In the genomic region with DNA sequence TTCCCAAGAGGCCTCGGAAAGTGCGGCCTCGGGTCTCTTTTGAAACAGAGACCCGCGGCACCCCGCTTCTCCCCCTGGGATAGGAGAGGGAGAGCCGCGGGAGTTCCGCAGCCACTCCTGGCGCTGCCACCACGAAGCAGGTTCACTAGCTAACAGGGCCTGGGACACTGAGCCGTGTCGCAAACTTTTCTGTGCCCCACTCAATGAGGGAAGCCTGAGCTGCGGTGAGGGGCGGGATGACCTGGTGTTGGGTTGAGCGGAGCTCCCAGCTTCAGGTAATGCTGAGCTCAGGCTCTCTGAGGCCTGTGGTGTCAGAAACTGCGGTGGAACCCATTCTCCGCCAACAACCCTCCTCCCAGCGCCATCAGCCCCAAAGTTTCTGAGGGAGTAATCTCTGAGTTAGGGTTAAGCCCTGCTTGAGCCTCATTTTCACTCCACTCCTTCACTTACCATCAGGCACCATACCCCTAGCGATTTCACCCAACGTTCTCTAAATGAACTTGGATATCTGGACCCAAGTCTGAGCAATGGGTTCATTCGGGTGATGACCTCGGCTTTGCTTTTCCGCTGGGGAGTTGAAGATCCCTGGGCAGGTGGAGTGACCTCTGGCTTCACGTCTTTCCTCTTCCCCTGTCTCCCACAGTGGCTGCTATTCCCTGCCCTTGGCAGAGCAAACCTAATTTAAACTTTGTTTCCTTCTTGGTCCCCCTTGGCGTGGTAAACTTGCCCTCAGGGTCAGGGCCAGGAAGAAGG, we compare ENCODE assay signal across 15 cellular contexts. TPM values are rescaled to one million over a fixed set of nuclear protein-coding genes. Genes with fewer than 3 reads are reported as not detected.
DNase-seq lines count a peak whose midpoint lies in the region; ATAC-seq and TF ChIP-seq lines count a peak whose summit lies in the region.
"Had no signal": no experiment of that assay in that cellular context is flagged by ENCODE, and none has a peak within 500 bp of the region (broad histone marks: within the 10 kb centered on the region; RNA-seq: fewer than 3 reads in every experiment).

No MANE protein-coding gene starts in this region.

- in situ Hi-C loops in GM13976 (cut with MboI; ENCODE audit: low sequenced_read_pairs, unreplicated experiment), result loop anchor here (25.0 kb wide), 1 partner anchor 885 kb away; no protein-coding TSS in a partner anchor

- H3K4me1 Mint-ChIP-seq in WTC11, result peaks cover 70% of the 10 kb centered on the region
- H3K4me1 Mint-ChIP-seq in neural crest cell, result peaks cover 21% of the 10 kb centered on the region

- ATAC-seq in WTC11 (no peak), GM21360 (IDR thresholded peaks at IDR 0.05; ENCODE audit: unreplicated experiment) (no peak), GM18858 (IDR thresholded peaks at IDR 0.05; ENCODE audit: unreplicated experiment) (no peak)
- ATAC-seq: HepG2, PC-3 had no signal

- CTCF ChIA-PET in WTC11 (lab: Charles Lee), result interaction anchor here (0.5 to 5.9 kb wide), 15 partner anchors 9 to 1439 kb away, joined by 3 to 54 read pairs (median 5); a partner anchor contains a TSS

- POLR2A ChIA-PET in WTC11 (lab: Charles Lee), result interaction anchor here (1.1 kb wide), 1 partner anchor 8 kb away, joined by 3 read pairs; a partner anchor contains a TSS

- H3K27ac Mint-ChIP-seq in WTC11, result no peak overlapping the region
- H3K27ac Mint-ChIP-seq in neural crest cell (ENCODE audit: unreplicated experiment), result no peak overlapping the region
- H3K27ac Mint-ChIP-seq: HFFc6 had no signal

- TF ChIP-seq CTCF in GM13976 (IDR thresholded peaks at IDR 0.05; ENCODE audit: borderline replicate concordance, control extremely low read depth, extremely low read depth, insufficient read depth, missing control alignments) (no peak), WTC11 (IDR thresholded peaks at IDR 0.05) (no peak), neural crest cell (conservative IDR thresholded peaks at IDR 0.05) (no peak)

- H3K27me3 Mint-ChIP-seq in WTC11 (ENCODE audit: low read depth) (peaks cover 100% of the 10 kb centered on the region), neural crest cell (ENCODE audit: low read depth) (peaks cover 98% of the 10 kb centered on the region)

- DNase-seq in AG08396 (ENCODE audit: low spot score) (peak; percentile 1), GM13976 (ENCODE audit: low spot score) (peak; percentile 19), WTC11 (ENCODE audit: low spot score) (no peak), neural crest cell (ENCODE audit: low read depth, low spot score) (no peak), germinal center (ENCODE audit: low spot score) (no peak), NCI-H82 treated with DMSO at 0.1 percent for 48 hours (lab: John Stamatoyannopoulos, UW; ENCODE audit: unreplicated experiment) (no peak)
- DNase-seq: Caco-2; CD4-positive, alpha-beta memory T cell; DND-41; HFFc6; NCI-H226 had no signal

- H3K36me3 Mint-ChIP-seq in WTC11 (no peaks in the 10 kb centered on the region), neural crest cell (ENCODE audit: low read depth) (peaks cover 6% of the 10 kb centered on the region)

- H3K9me3 Mint-ChIP-seq in WTC11, result no peaks in the 10 kb centered on the region
- no peaks in the 10 kb centered on the region for H3K9me3 Mint-ChIP-seq in neural crest cell
- H3K9me3 Mint-ChIP-seq: HFFc6 had no signal

- H3K4me3 Mint-ChIP-seq in WTC11 (0 out of 2 replicates have a peak overlapping the region, but pooled peaks have one; percentile 2), neural crest cell (peak overlapping the region; percentile 45)
- H3K4me3 Mint-ChIP-seq: HFFc6 had no signal

TF ChIP-seq in WTC11, 78 proteins besides CTCF, POLR2A, EP300 and RAD21 (continues in another document):
- TF ChIP-seq ZNF671 (CRISPR knock-in tag; IDR thresholded peaks at IDR 0.05) (no peak), RORB (CRISPR knock-in tag; IDR thresholded peaks at IDR 0.05) (no peak), GRHL2 (CRISPR knock-in tag; IDR thresholded peaks at IDR 0.05; ENCODE audit: insufficient replicate concordance, severe bottlenecking) (no peak), NFYB (CRISPR knock-in tag; conservative IDR thresholded peaks at IDR 0.05; ENCODE audit: low read depth) (no peak), CREM (CRISPR knock-in tag; IDR thresholded peaks at IDR 0.05) (no peak), NR3C1 (CRISPR knock-in tag; conservative IDR thresholded peaks at IDR 0.05; ENCODE audit: low read depth) (no peak), FOXK1 (CRISPR knock-in tag; IDR thresholded peaks at IDR 0.05) (no peak), RELA (CRISPR knock-in tag; IDR thresholded peaks at IDR 0.05; ENCODE audit: borderline replicate concordance) (no peak), IRF2 (CRISPR knock-in tag; IDR thresholded peaks at IDR 0.05; ENCODE audit: borderline replicate concordance, low read depth) (no peak)
- TF ChIP-seq, protein P1, sequence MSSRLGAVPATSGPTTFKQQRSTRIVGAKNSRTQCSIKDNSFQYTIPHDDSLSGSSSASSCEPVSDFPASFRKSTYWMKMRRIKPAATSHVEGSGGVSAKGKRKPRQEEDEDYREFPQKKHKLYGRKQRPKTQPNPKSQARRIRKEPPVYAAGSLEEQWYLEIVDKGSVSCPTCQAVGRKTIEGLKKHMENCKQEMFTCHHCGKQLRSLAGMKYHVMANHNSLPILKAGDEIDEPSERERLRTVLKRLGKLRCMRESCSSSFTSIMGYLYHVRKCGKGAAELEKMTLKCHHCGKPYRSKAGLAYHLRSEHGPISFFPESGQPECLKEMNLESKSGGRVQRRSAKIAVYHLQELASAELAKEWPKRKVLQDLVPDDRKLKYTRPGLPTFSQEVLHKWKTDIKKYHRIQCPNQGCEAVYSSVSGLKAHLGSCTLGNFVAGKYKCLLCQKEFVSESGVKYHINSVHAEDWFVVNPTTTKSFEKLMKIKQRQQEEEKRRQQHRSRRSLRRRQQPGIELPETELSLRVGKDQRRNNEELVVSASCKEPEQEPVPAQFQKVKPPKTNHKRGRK (CRISPR knock-in tag; IDR thresholded peaks at IDR 0.05; ENCODE audit: borderline replicate concordance), result no peak
- TF ChIP-seq, protein P2, sequence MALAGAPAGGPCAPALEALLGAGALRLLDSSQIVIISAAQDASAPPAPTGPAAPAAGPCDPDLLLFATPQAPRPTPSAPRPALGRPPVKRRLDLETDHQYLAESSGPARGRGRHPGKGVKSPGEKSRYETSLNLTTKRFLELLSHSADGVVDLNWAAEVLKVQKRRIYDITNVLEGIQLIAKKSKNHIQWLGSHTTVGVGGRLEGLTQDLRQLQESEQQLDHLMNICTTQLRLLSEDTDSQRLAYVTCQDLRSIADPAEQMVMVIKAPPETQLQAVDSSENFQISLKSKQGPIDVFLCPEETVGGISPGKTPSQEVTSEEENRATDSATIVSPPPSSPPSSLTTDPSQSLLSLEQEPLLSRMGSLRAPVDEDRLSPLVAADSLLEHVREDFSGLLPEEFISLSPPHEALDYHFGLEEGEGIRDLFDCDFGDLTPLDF (CRISPR knock-in tag; IDR thresholded peaks at IDR 0.05), result no peak
- TF ChIP-seq, protein P3, sequence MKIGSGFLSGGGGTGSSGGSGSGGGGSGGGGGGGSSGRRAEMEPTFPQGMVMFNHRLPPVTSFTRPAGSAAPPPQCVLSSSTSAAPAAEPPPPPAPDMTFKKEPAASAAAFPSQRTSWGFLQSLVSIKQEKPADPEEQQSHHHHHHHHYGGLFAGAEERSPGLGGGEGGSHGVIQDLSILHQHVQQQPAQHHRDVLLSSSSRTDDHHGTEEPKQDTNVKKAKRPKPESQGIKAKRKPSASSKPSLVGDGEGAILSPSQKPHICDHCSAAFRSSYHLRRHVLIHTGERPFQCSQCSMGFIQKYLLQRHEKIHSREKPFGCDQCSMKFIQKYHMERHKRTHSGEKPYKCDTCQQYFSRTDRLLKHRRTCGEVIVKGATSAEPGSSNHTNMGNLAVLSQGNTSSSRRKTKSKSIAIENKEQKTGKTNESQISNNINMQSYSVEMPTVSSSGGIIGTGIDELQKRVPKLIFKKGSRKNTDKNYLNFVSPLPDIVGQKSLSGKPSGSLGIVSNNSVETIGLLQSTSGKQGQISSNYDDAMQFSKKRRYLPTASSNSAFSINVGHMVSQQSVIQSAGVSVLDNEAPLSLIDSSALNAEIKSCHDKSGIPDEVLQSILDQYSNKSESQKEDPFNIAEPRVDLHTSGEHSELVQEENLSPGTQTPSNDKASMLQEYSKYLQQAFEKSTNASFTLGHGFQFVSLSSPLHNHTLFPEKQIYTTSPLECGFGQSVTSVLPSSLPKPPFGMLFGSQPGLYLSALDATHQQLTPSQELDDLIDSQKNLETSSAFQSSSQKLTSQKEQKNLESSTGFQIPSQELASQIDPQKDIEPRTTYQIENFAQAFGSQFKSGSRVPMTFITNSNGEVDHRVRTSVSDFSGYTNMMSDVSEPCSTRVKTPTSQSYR (CRISPR knock-in tag; IDR thresholded peaks at IDR 0.05), result no peak
- TF ChIP-seq, protein P4, sequence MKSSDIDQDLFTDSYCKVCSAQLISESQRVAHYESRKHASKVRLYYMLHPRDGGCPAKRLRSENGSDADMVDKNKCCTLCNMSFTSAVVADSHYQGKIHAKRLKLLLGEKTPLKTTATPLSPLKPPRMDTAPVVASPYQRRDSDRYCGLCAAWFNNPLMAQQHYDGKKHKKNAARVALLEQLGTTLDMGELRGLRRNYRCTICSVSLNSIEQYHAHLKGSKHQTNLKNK (CRISPR knock-in tag; IDR thresholded peaks at IDR 0.05), result no peak
- TF ChIP-seq, protein P5, sequence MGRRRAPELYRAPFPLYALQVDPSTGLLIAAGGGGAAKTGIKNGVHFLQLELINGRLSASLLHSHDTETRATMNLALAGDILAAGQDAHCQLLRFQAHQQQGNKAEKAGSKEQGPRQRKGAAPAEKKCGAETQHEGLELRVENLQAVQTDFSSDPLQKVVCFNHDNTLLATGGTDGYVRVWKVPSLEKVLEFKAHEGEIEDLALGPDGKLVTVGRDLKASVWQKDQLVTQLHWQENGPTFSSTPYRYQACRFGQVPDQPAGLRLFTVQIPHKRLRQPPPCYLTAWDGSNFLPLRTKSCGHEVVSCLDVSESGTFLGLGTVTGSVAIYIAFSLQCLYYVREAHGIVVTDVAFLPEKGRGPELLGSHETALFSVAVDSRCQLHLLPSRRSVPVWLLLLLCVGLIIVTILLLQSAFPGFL (CRISPR knock-in tag; IDR thresholded peaks at IDR 0.05; ENCODE audit: borderline replicate concordance), result no peak

RNA-seq across cellular contexts. Expression of a gene that starts 7.6 kb away (rescaled TPM):
- 0.27 to 0.42 TPM (median 0.30 TPM) in 3 replicates for total RNA-seq in WTC11 (2021)
- 8.2 and 9.6 TPM in 2 replicates for total RNA-seq in neural crest cell
- total RNA-seq: CD4-positive, alpha-beta memory T cell; HepG2 had no signal

Comparison
In these comparisons a context has a peak if more than half of its experiments do, and no peak if none do; other contexts are left out.
1. DNase-seq: peak in AG08396 (single experiment) and GM13976 (single experiment); none in WTC11 (single experiment), neural crest cell (single experiment), germinal center (single experiment) and NCI-H82 treated with DMSO at 0.1 percent for 48 hours (single experiment).